Comparison of ENCODE assay signal across 8 cellular contexts in genomic region chr10:88565072-88565471, GRCh38. TPM values are rescaled to one million over a fixed set of nuclear protein-coding genes. Genes with fewer than 3 reads are reported as not detected.
A peak's percentile ranks its signal among the peaks of the same experiment; 100 is the strongest.
DNase-seq lines count a peak whose midpoint lies in the region; TF ChIP-seq lines count a peak whose summit lies in the region.

No MANE protein-coding gene starts in this region.

- H3K27me3 Mint-ChIP-seq in immature natural killer cell (ENCODE audit: low read depth in 3 of 3), result peaks cover 0 to 3% (median 2%) of the 10 kb centered on the region in 3 donors

- H3K9ac ChIP-seq in neural cell (ENCODE audit: low read length), result no peak overlapping the region

- no peak overlapping the region for H3K27ac ChIP-seq in neural cell (ENCODE audit: low read length)

- H3K9me3 Mint-ChIP-seq in immature natural killer cell, result no peaks in the 10 kb centered on the region

- no peaks in the 10 kb centered on the region for H3K9me3 ChIP-seq in neural cell (ENCODE audit: low read length)

- no peaks in the 10 kb centered on the region for H3K36me3 ChIP-seq in neural cell (ENCODE audit: insufficient read depth, low read length)

- no peak for TF ChIP-seq EP300 in neural cell (conservative IDR thresholded peaks at IDR 0.05; ENCODE audit: poor library complexity, severe bottlenecking)

- H3K79me2 ChIP-seq in neural cell (replicated peaks; ENCODE audit: insufficient read depth, low read length), result no peaks in the 10 kb centered on the region

- no peak overlapping the region for H3K4me3 Mint-ChIP-seq in immature natural killer cell

- DNase-seq in NCI-H2196 (lab: John Stamatoyannopoulos, UW; ENCODE audit: unreplicated experiment) (peak; percentile 5), NCI-H2196 treated with DMSO at 0.1 percent for 48 hours (lab: John Stamatoyannopoulos, UW; ENCODE audit: unreplicated experiment) (no peak), NCI-H1694 (lab: John Stamatoyannopoulos, UW) (peak; percentile 4), cerebellum (ENCODE audit: low spot score) (peak; percentile 38), mesenteric fat pad (ENCODE audit: low spot score) (no peak), immature natural killer cell (no peak), Ammon's horn (ENCODE audit: low spot score) (no peak)

- peaks cover 0 to 5% of the 10 kb centered on the region in 2 donors for H3K4me1 Mint-ChIP-seq in immature natural killer cell

- no peak overlapping the region for H3K4me3 ChIP-seq in neural cell (ENCODE audit: low read length)

- peak; percentile 87 for TF ChIP-seq RAD21 in neural cell (conservative IDR thresholded peaks at IDR 0.05)

- no peaks in the 10 kb centered on the region for H3K36me3 Mint-ChIP-seq in immature natural killer cell

- no peaks in the 10 kb centered on the region for H4K20me1 ChIP-seq in neural cell (ENCODE audit: insufficient read depth)

- H3F3A ChIP-seq in neural cell (ENCODE audit: insufficient read depth, low read length, poor library complexity, severe bottlenecking), result no peaks in the 10 kb centered on the region

- TF ChIP-seq CTCF in neural cell (IDR thresholded peaks at IDR 0.05; ENCODE audit: poor library complexity, severe bottlenecking), result peak; percentile 83

- no peak overlapping the region for H3K4me2 ChIP-seq in neural cell (ENCODE audit: low read length)

- no peak overlapping the region for H2AFZ ChIP-seq in neural cell (ENCODE audit: low read depth, low read length)

- H3K27ac Mint-ChIP-seq in immature natural killer cell, result no peak overlapping the region

- H3K27me3 ChIP-seq in neural cell (ENCODE audit: insufficient read depth, low read depth, low read length), result no peaks in the 10 kb centered on the region

- no peaks in the 10 kb centered on the region for H3K9me2 ChIP-seq in neural cell (ENCODE audit: insufficient read depth, low read length)

TF ChIP-seq in neural cell, 6 proteins besides CTCF, POLR2A, EP300 and RAD21:
- no peak for TF ChIP-seq MXI1 (conservative IDR thresholded peaks at IDR 0.05; ENCODE audit: poor library complexity, severe bottlenecking)
- no peak for TF ChIP-seq POLR2AphosphoS5 (IDR thresholded peaks at IDR 0.05)
- TF ChIP-seq EZH2 (IDR thresholded peaks at IDR 0.05; ENCODE audit: borderline replicate concordance, insufficient read depth, low read length, poor library complexity, severe bottlenecking), result no peak
- TF ChIP-seq REST (IDR thresholded peaks at IDR 0.05; ENCODE audit: borderline replicate concordance), result no peak
- TF ChIP-seq TAF1 (IDR thresholded peaks at IDR 0.05; ENCODE audit: low read depth), result no peak
- peak; percentile 86 for TF ChIP-seq SMC3 (conservative IDR thresholded peaks at IDR 0.05; ENCODE audit: poor library complexity)

RNA-seq across cellular contexts. Expression of gene RNLS, which starts 18.0 kb away (rescaled TPM):
- total RNA-seq in cerebellum (11.4 TPM), mesenteric fat pad (10.2 TPM)
- polyA plus RNA-seq in neural cell (0.20 and 0.66 TPM in 2 replicates), immature natural killer cell (1 to 10 TPM; 4.8 to 7.0 (median 6.4) TPM)
- 0.93 and 0.97 TPM in 2 replicates for polyA minus RNA-seq in neural cell

RNA-seq across cellular contexts. Expression of gene LIPJ, which starts 21.5 kb away (rescaled TPM):
- total RNA-seq in cerebellum (1.00 TPM), mesenteric fat pad (not detected)
- polyA plus RNA-seq in neural cell (0.15 and 0.16 TPM in 2 replicates), immature natural killer cell (under 1 TPM in 2 of 3 donors, not detected in 1; 0.16 to 0.29 TPM)
- polyA minus RNA-seq in neural cell, result 0.12 and 0.24 TPM in 2 replicates

Comparison
In these comparisons a context has a peak if more than half of its experiments do, and no peak if none do; other contexts are left out.
1. DNase-seq: peak in NCI-H2196 (single experiment), NCI-H1694 (single experiment) and cerebellum (single experiment); none in NCI-H2196 treated with DMSO at 0.1 percent for 48 hours (single experiment), mesenteric fat pad (single experiment), immature natural killer cell (0 of 3) and Ammon's horn (single experiment).